In genomic region chr2:201182650-201183372, GRCh38 we compare ENCODE assay signal across 8 cellular contexts. TPM values are rescaled to one million over a fixed set of nuclear protein-coding genes. Genes with fewer than 3 reads are reported as not detected.
DNase-seq lines count a peak whose midpoint lies in the region; ATAC-seq and TF ChIP-seq lines count a peak whose summit lies in the region.

Gene CASP10, plus strand, starts transcription at chr2:201183141. Its CDS starts 2,637 bp downstream, at chr2:201185778.

- TF ChIP-seq EP300 in Ishikawa (IDR thresholded peaks at IDR 0.05; ENCODE audit: borderline replicate concordance), result no peak

- intact Hi-C loops in psoas muscle (cut with DNase I), result loop anchor here (5.0 kb wide), 2 partner anchors 49 to 281 kb away; no protein-coding TSS in a partner anchor

- 48 to 59% (median 58%) methylated on average over 11 of the region's 11 CpGs for WGBS in psoas muscle, 3 donors

- H3K4me3 ChIP-seq in psoas muscle, result peak within 1 kb of the TSS; percentile 62

- H3K36me3 ChIP-seq in psoas muscle (ENCODE audit: insufficient read depth in 1 of 2, low read depth in 1 of 2), result no peaks in the 10 kb centered on the region

- H3K27ac ChIP-seq in VCaP, result no peak within 1 kb of the TSS
- H3K27ac ChIP-seq in psoas muscle, result peak within 1 kb of the TSS; percentile 50

- H3K9me3 ChIP-seq in psoas muscle, result no peaks in the 10 kb centered on the region

- DNase-seq in activated CD4-positive, CD25-positive, alpha-beta regulatory T cell (lab: John Stamatoyannopoulos, UW), result no peak
- DNase-seq in glomerular endothelial cell (ENCODE audit: extremely low read depth, low read depth, low spot score) (peak; percentile 88), psoas muscle (no peak), dedifferentiated amniotic fluid mesenchymal stem cell (ENCODE audit: extremely low spot score) (no peak)

- no peaks in the 10 kb centered on the region for H3K27me3 ChIP-seq in psoas muscle (ENCODE audit: insufficient read depth in 3 of 3, low read length in 2 of 3)

- TF ChIP-seq CTCF in VCaP (conservative IDR thresholded peaks at IDR 0.05) (peak; percentile 51), psoas muscle (IDR thresholded peaks at IDR 0.05) (no peak)

- no peaks in the 10 kb centered on the region for H3K4me1 ChIP-seq in psoas muscle

- ATAC-seq in activated CD4-positive, CD25-positive, alpha-beta regulatory T cell treated with anti-CD3 and anti-CD28 coated beads, Interleukin-2, amount 50 U/mL, for 24 hours, result peak; percentile 40 to 52
- ATAC-seq in GM21723 (IDR thresholded peaks at IDR 0.05; ENCODE audit: unreplicated experiment) (peak; percentile 88), psoas muscle (no peak)

- peak; percentile 90 for TF ChIP-seq RAD21 in Ishikawa (IDR thresholded peaks at IDR 0.05; ENCODE audit: low read depth)

TF ChIP-seq in Ishikawa, 13 proteins besides CTCF, POLR2A, EP300 and RAD21:
- TF ChIP-seq, protein P1, sequence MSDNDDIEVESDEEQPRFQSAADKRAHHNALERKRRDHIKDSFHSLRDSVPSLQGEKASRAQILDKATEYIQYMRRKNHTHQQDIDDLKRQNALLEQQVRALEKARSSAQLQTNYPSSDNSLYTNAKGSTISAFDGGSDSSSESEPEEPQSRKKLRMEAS (IDR thresholded peaks at IDR 0.05), result 0 out of 2 replicates have a peak, but pooled peaks have one; percentile 14
- TF ChIP-seq ZBTB7A (IDR thresholded peaks at IDR 0.05; ENCODE audit: low read depth) (no peak), CREB1 (IDR thresholded peaks at IDR 0.05; ENCODE audit: low read depth) (0 out of 2 replicates have a peak, but pooled peaks have one; percentile 34)
TF ChIP-seq in Ishikawa: peak in this region for 2.

RNA-seq across cellular contexts. Expression of gene CASP10, which starts in this region (rescaled TPM):
- total RNA-seq in glomerular endothelial cell (32.3 and 42.1 TPM in 2 replicates), psoas muscle (1 to 10 TPM; 2.3 to 3.8 (median 2.8) TPM)
- 1 to 10 TPM in 2 of 3 donors, under 1 TPM in 1; 0.90 to 1.3 (median 1.2) TPM for polyA plus RNA-seq in psoas muscle

Comparison
In these comparisons a context has a peak if more than half of its experiments do, and no peak if none do; other contexts are left out.
1. ATAC-seq: peak in activated CD4-positive, CD25-positive, alpha-beta regulatory T cell treated with anti-CD3 and anti-CD28 coated beads, Interleukin-2, amount 50 U/mL, for 24 hours (2 of 2) and GM21723 (single experiment); none in psoas muscle (0 of 4).